37 cellular contexts compared by ENCODE assay signal in the genomic region with DNA sequence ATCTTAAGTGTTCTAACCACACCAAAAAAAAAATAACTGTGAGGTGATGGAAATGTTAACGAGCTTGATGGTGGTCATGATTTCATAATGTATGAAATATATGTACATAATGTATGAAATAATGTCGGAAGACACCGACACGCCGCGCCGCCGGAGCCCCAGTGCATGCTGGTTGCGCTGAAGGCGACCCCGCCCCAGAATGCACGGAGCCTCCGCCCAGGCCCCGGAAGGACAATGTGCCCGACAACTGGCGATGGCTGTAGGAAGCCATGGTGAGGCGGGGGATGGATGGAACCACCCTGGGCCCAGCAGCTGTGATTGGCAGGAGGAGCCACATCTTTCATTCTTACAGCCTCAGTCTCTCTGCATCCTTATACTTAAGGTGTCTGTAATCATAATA. TPM values are rescaled to one million over a fixed set of nuclear protein-coding genes. Genes with fewer than 3 reads are reported as not detected.
"Had no signal": no experiment of that assay in that cellular context is flagged by ENCODE, and none has a peak within 500 bp of the region (broad histone marks: within the 10 kb centered on the region; RNA-seq: fewer than 3 reads in every experiment).

No MANE protein-coding gene starts in this region.

- H3K27ac ChIP-seq: adrenal gland, body of pancreas, colonic mucosa, epithelial cell of prostate, esophagus squamous epithelium, gastroesophageal sphincter, heart right ventricle, hepatocyte had no signal

- H3K27me3 ChIP-seq: adrenal gland, body of pancreas, colonic mucosa, esophagus squamous epithelium, gastroesophageal sphincter, heart right ventricle, hepatocyte had no signal

- ATAC-seq: activated CD4-positive, alpha-beta T cell treated with anti-CD3 and anti-CD28 coated beads for 36 hours; activated CD8-positive, alpha-beta memory T cell treated with anti-CD3 and anti-CD28 coated beads, Interleukin-2, amount 10 ng/mL, durations not matched to agents 7 days and 5 days; activated CD8-positive, alpha-beta T cell treated with anti-CD3 and anti-CD28 coated beads, Interleukin-2, amount 10 ng/mL, durations not matched to agents 7 days and 5 days; activated naive CD8-positive, alpha-beta T cell treated with anti-CD3 and anti-CD28 coated beads, Interleukin-2, amount 50 U/mL, for 24 hours; body of pancreas; gastroesophageal sphincter; heart right ventricle had no signal

- H3K9me3 ChIP-seq: adrenal gland, body of pancreas, colonic mucosa, esophagus squamous epithelium, gastroesophageal sphincter, heart right ventricle had no signal

- H2AFZ ChIP-seq: hepatocyte had no signal

- H3K4me1 ChIP-seq: adrenal gland, body of pancreas, colonic mucosa, esophagus squamous epithelium, gastroesophageal sphincter, heart right ventricle had no signal

- H3K4me2 ChIP-seq: hepatocyte had no signal

- H3K4me3 ChIP-seq: adrenal gland, body of pancreas, colonic mucosa, esophagus squamous epithelium, gastroesophageal sphincter, heart right ventricle, hepatocyte had no signal

- DNase-seq: activated CD4-positive, alpha-beta memory T cell treated with anti-CD3 and anti-CD28 coated beads for 36 hours; activated CD4-positive, alpha-beta T cell treated with anti-CD3 and anti-CD28 coated beads for 36 hours; activated CD4-positive, alpha-beta T cell treated with anti-CD3 and anti-CD28 coated beads, Interleukin-2, amount 10 ng/mL, durations not matched to agents 24 days and 14 days; activated CD4-positive, CD25-positive, alpha-beta regulatory T cell; activated CD4-positive, CD25-positive, alpha-beta regulatory T cell treated with anti-CD3 and anti-CD28 coated beads, Interleukin-2, amount 50 U/mL, for 72 hours; activated CD8-positive, alpha-beta memory T cell treated with anti-CD3 and anti-CD28 coated beads, Interleukin-2, amount 10 ng/mL, durations not matched to agents 7 days and 5 days; activated CD8-positive, alpha-beta memory T cell treated with anti-CD3 and anti-CD28 coated beads, Interleukin-2, amount 50 U/mL, for 4 hours; activated CD8-positive, alpha-beta T cell treated with anti-CD3 and anti-CD28 coated beads, Interleukin-2, amount 10 ng/mL, durations not matched to agents 7 days and 5 days; activated effector memory CD4-positive, alpha-beta T cell treated with anti-CD3 and anti-CD28 coated beads, Interleukin-2, amount 50 U/mL, for 16 hours; activated naive CD4-positive, alpha-beta T cell treated with anti-CD3 and anti-CD28 coated beads for 36 hours; activated naive CD8-positive, alpha-beta T cell treated with anti-CD3 and anti-CD28 coated beads for 36 hours; activated naive CD8-positive, alpha-beta T cell treated with anti-CD3 and anti-CD28 coated beads, Interleukin-2, amount 50 U/mL, for 24 hours; activated T-cell treated with anti-CD3 and anti-CD28 coated beads, Interleukin-2, amount 50 U/mL, for 1 hour; activated T-cell treated with anti-CD3 and anti-CD28 coated beads, Interleukin-2, amount 50 U/mL, for 48 hours; adrenal gland; amygdala; aorta; body of pancreas; caudate nucleus; colonic mucosa; effector CD8-positive, alpha-beta T cell; esophagus squamous epithelium; foreskin melanocyte; heart right ventricle; T-helper 2 cell had no signal

- H3K36me3 ChIP-seq: adrenal gland, colonic mucosa, esophagus squamous epithelium, gastroesophageal sphincter, heart right ventricle had no signal

RNA-seq across cellular contexts. Expression of a gene that starts 7.4 kb away (rescaled TPM):
- total RNA-seq: activated CD4-positive, alpha-beta memory T cell treated with anti-CD3 and anti-CD28 coated beads for 36 hours; activated CD4-positive, alpha-beta T cell treated with anti-CD3 and anti-CD28 coated beads for 36 hours; activated CD4-positive, alpha-beta T cell treated with anti-CD3 and anti-CD28 coated beads, Interleukin-2, amount 10 ng/mL, durations not matched to agents 24 days and 14 days; activated CD8-positive, alpha-beta memory T cell treated with anti-CD3 and anti-CD28 coated beads for 36 hours; activated CD8-positive, alpha-beta memory T cell treated with anti-CD3 and anti-CD28 coated beads, Interleukin-2, amount 10 ng/mL, durations not matched to agents 7 days and 5 days; activated CD8-positive, alpha-beta T cell treated with anti-CD3 and anti-CD28 coated beads, Interleukin-2, amount 10 ng/mL, durations not matched to agents 7 days and 5 days; activated naive CD4-positive, alpha-beta T cell treated with anti-CD3 and anti-CD28 coated beads for 36 hours; activated naive CD8-positive, alpha-beta T cell treated with anti-CD3 and anti-CD28 coated beads for 36 hours; activated T-helper 1 cell treated with anti-CD3 and anti-CD28 coated beads, Interleukin-12 subunit alpha, Interleukin-12 subunit beta, Interleukin-2, Interleukin-4 antibody, amounts not matched to agents 30 ng/mL and 10 ng/mL and 1 ng/mL, durations not matched to agents 14 hours and 24 hours and 36 hours; activated T-helper 2 cell treated with anti-CD3 and anti-CD28 coated beads, Interferon-gamma antibody, Interleukin-2, Interleukin-4, amounts not matched to agents 10 μg/mL and 5 μg/mL and 100 μg/mL, durations not matched to agents 14 hours and 24 hours and 36 hours; adrenal gland; aorta; body of pancreas; colonic mucosa; dermis microvascular lymphatic vessel endothelial cell; endothelial cell of umbilical vein; esophagus squamous epithelium; fibroblast of lung; fibroblast of villous mesenchyme; gastroesophageal sphincter; glomerular endothelial cell; heart right ventricle; hepatocyte had no signal
- polyA plus RNA-seq: adrenal gland, aorta, endothelial cell of umbilical vein, esophagus, fibroblast of lung, heart right ventricle, hepatocyte had no signal

RNA-seq across cellular contexts. Expression of a gene that starts 15.5 kb away (rescaled TPM):
- total RNA-seq: activated CD4-positive, alpha-beta memory T cell treated with anti-CD3 and anti-CD28 coated beads for 36 hours; activated CD4-positive, alpha-beta T cell treated with anti-CD3 and anti-CD28 coated beads for 36 hours; activated CD4-positive, alpha-beta T cell treated with anti-CD3 and anti-CD28 coated beads, Interleukin-2, amount 10 ng/mL, durations not matched to agents 24 days and 14 days; activated CD8-positive, alpha-beta memory T cell treated with anti-CD3 and anti-CD28 coated beads for 36 hours; activated CD8-positive, alpha-beta memory T cell treated with anti-CD3 and anti-CD28 coated beads, Interleukin-2, amount 10 ng/mL, durations not matched to agents 7 days and 5 days; activated CD8-positive, alpha-beta T cell treated with anti-CD3 and anti-CD28 coated beads, Interleukin-2, amount 10 ng/mL, durations not matched to agents 7 days and 5 days; activated naive CD4-positive, alpha-beta T cell treated with anti-CD3 and anti-CD28 coated beads for 36 hours; activated naive CD8-positive, alpha-beta T cell treated with anti-CD3 and anti-CD28 coated beads for 36 hours; activated T-helper 1 cell treated with anti-CD3 and anti-CD28 coated beads, Interleukin-12 subunit alpha, Interleukin-12 subunit beta, Interleukin-2, Interleukin-4 antibody, amounts not matched to agents 30 ng/mL and 10 ng/mL and 1 ng/mL, durations not matched to agents 14 hours and 24 hours and 36 hours; activated T-helper 2 cell treated with anti-CD3 and anti-CD28 coated beads, Interferon-gamma antibody, Interleukin-2, Interleukin-4, amounts not matched to agents 10 μg/mL and 5 μg/mL and 100 μg/mL, durations not matched to agents 14 hours and 24 hours and 36 hours; adrenal gland; aorta; body of pancreas; colonic mucosa; dermis microvascular lymphatic vessel endothelial cell; endothelial cell of umbilical vein; esophagus squamous epithelium; fibroblast of lung; fibroblast of villous mesenchyme; gastroesophageal sphincter; glomerular endothelial cell; heart right ventricle; hepatocyte had no signal
- polyA plus RNA-seq: adrenal gland, aorta, endothelial cell of umbilical vein, esophagus, fibroblast of lung, heart right ventricle, hepatocyte had no signal

RNA-seq across cellular contexts. Expression of a gene that starts 27.5 kb away (rescaled TPM):
- total RNA-seq: activated CD4-positive, alpha-beta memory T cell treated with anti-CD3 and anti-CD28 coated beads for 36 hours; activated CD4-positive, alpha-beta T cell treated with anti-CD3 and anti-CD28 coated beads for 36 hours; activated CD4-positive, alpha-beta T cell treated with anti-CD3 and anti-CD28 coated beads, Interleukin-2, amount 10 ng/mL, durations not matched to agents 24 days and 14 days; activated CD8-positive, alpha-beta memory T cell treated with anti-CD3 and anti-CD28 coated beads for 36 hours; activated CD8-positive, alpha-beta memory T cell treated with anti-CD3 and anti-CD28 coated beads, Interleukin-2, amount 10 ng/mL, durations not matched to agents 7 days and 5 days; activated CD8-positive, alpha-beta T cell treated with anti-CD3 and anti-CD28 coated beads, Interleukin-2, amount 10 ng/mL, durations not matched to agents 7 days and 5 days; activated naive CD4-positive, alpha-beta T cell treated with anti-CD3 and anti-CD28 coated beads for 36 hours; activated naive CD8-positive, alpha-beta T cell treated with anti-CD3 and anti-CD28 coated beads for 36 hours; activated T-helper 1 cell treated with anti-CD3 and anti-CD28 coated beads, Interleukin-12 subunit alpha, Interleukin-12 subunit beta, Interleukin-2, Interleukin-4 antibody, amounts not matched to agents 30 ng/mL and 10 ng/mL and 1 ng/mL, durations not matched to agents 14 hours and 24 hours and 36 hours; activated T-helper 2 cell treated with anti-CD3 and anti-CD28 coated beads, Interferon-gamma antibody, Interleukin-2, Interleukin-4, amounts not matched to agents 10 μg/mL and 5 μg/mL and 100 μg/mL, durations not matched to agents 14 hours and 24 hours and 36 hours; adrenal gland; aorta; body of pancreas; colonic mucosa; dermis microvascular lymphatic vessel endothelial cell; endothelial cell of umbilical vein; esophagus squamous epithelium; fibroblast of lung; fibroblast of villous mesenchyme; gastroesophageal sphincter; glomerular endothelial cell; heart right ventricle; hepatocyte had no signal
- polyA plus RNA-seq: adrenal gland, aorta, endothelial cell of umbilical vein, esophagus, fibroblast of lung, heart right ventricle, hepatocyte had no signal

RNA-seq across cellular contexts. Expression of a gene that starts 44.8 kb away (rescaled TPM):
- total RNA-seq: activated CD4-positive, alpha-beta memory T cell treated with anti-CD3 and anti-CD28 coated beads for 36 hours; activated CD4-positive, alpha-beta T cell treated with anti-CD3 and anti-CD28 coated beads for 36 hours; activated CD4-positive, alpha-beta T cell treated with anti-CD3 and anti-CD28 coated beads, Interleukin-2, amount 10 ng/mL, durations not matched to agents 24 days and 14 days; activated CD8-positive, alpha-beta memory T cell treated with anti-CD3 and anti-CD28 coated beads for 36 hours; activated CD8-positive, alpha-beta memory T cell treated with anti-CD3 and anti-CD28 coated beads, Interleukin-2, amount 10 ng/mL, durations not matched to agents 7 days and 5 days; activated CD8-positive, alpha-beta T cell treated with anti-CD3 and anti-CD28 coated beads, Interleukin-2, amount 10 ng/mL, durations not matched to agents 7 days and 5 days; activated naive CD4-positive, alpha-beta T cell treated with anti-CD3 and anti-CD28 coated beads for 36 hours; activated naive CD8-positive, alpha-beta T cell treated with anti-CD3 and anti-CD28 coated beads for 36 hours; activated T-helper 1 cell treated with anti-CD3 and anti-CD28 coated beads, Interleukin-12 subunit alpha, Interleukin-12 subunit beta, Interleukin-2, Interleukin-4 antibody, amounts not matched to agents 30 ng/mL and 10 ng/mL and 1 ng/mL, durations not matched to agents 14 hours and 24 hours and 36 hours; activated T-helper 2 cell treated with anti-CD3 and anti-CD28 coated beads, Interferon-gamma antibody, Interleukin-2, Interleukin-4, amounts not matched to agents 10 μg/mL and 5 μg/mL and 100 μg/mL, durations not matched to agents 14 hours and 24 hours and 36 hours; adrenal gland; aorta; colonic mucosa; dermis microvascular lymphatic vessel endothelial cell; endothelial cell of umbilical vein; esophagus squamous epithelium; fibroblast of lung; fibroblast of villous mesenchyme; gastroesophageal sphincter; glomerular endothelial cell; heart right ventricle; hepatocyte had no signal
- polyA plus RNA-seq: adrenal gland, aorta, endothelial cell of umbilical vein, esophagus, fibroblast of lung, heart right ventricle, hepatocyte had no signal

RNA-seq across cellular contexts. Expression of a gene that starts 55.0 kb away (rescaled TPM):
- total RNA-seq: activated CD4-positive, alpha-beta memory T cell treated with anti-CD3 and anti-CD28 coated beads for 36 hours; activated CD4-positive, alpha-beta T cell treated with anti-CD3 and anti-CD28 coated beads for 36 hours; activated CD4-positive, alpha-beta T cell treated with anti-CD3 and anti-CD28 coated beads, Interleukin-2, amount 10 ng/mL, durations not matched to agents 24 days and 14 days; activated CD8-positive, alpha-beta memory T cell treated with anti-CD3 and anti-CD28 coated beads for 36 hours; activated CD8-positive, alpha-beta memory T cell treated with anti-CD3 and anti-CD28 coated beads, Interleukin-2, amount 10 ng/mL, durations not matched to agents 7 days and 5 days; activated CD8-positive, alpha-beta T cell treated with anti-CD3 and anti-CD28 coated beads, Interleukin-2, amount 10 ng/mL, durations not matched to agents 7 days and 5 days; activated naive CD4-positive, alpha-beta T cell treated with anti-CD3 and anti-CD28 coated beads for 36 hours; activated naive CD8-positive, alpha-beta T cell treated with anti-CD3 and anti-CD28 coated beads for 36 hours; activated T-helper 1 cell treated with anti-CD3 and anti-CD28 coated beads, Interleukin-12 subunit alpha, Interleukin-12 subunit beta, Interleukin-2, Interleukin-4 antibody, amounts not matched to agents 30 ng/mL and 10 ng/mL and 1 ng/mL, durations not matched to agents 14 hours and 24 hours and 36 hours; activated T-helper 2 cell treated with anti-CD3 and anti-CD28 coated beads, Interferon-gamma antibody, Interleukin-2, Interleukin-4, amounts not matched to agents 10 μg/mL and 5 μg/mL and 100 μg/mL, durations not matched to agents 14 hours and 24 hours and 36 hours; adrenal gland; aorta; body of pancreas; colonic mucosa; dermis microvascular lymphatic vessel endothelial cell; endothelial cell of umbilical vein; esophagus squamous epithelium; fibroblast of lung; fibroblast of villous mesenchyme; gastroesophageal sphincter; glomerular endothelial cell; heart right ventricle; hepatocyte had no signal
- polyA plus RNA-seq: adrenal gland, aorta, endothelial cell of umbilical vein, esophagus, fibroblast of lung, heart right ventricle, hepatocyte had no signal
